Comparison of ENCODE assay signal across 8 cellular contexts in the genomic region with DNA sequence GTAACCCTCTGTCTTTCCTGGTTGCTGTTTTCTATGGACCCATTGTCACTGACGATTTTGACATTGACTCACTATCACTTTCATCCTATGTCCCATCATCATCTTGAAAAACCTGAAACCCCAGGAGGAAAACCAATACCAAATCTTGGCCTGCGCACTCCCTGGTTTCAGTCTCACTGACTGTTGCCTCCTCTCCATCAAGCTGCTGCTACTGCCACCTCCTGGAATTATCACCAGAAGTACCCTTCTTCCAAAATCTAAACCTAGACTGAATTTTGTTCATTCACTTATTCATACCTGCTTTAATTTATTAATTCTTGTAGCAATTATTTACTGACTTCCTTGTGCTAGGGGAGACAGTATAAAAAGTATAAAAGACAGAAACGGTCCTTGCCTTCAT. TPM values are rescaled to one million over a fixed set of nuclear protein-coding genes. Genes with fewer than 3 reads are reported as not detected.
A peak's percentile ranks its signal among the peaks of the same experiment; 100 is the strongest.
DNase-seq lines count a peak whose midpoint lies in the region; ATAC-seq and TF ChIP-seq lines count a peak whose summit lies in the region.

No MANE protein-coding gene starts in this region.

- H3K4me1 ChIP-seq in foreskin keratinocyte: no peaks in the 10 kb centered on the region
- no peaks in the 10 kb centered on the region for H3K4me1 ChIP-seq in upper lobe of right lung
- no peaks in the 10 kb centered on the region for H3K4me1 ChIP-seq in tibial nerve

- H3K27me3 ChIP-seq in foreskin keratinocyte (no peaks in the 10 kb centered on the region), upper lobe of right lung (no peaks in the 10 kb centered on the region), tibial nerve (no peaks in the 10 kb centered on the region)

- no peak for ATAC-seq in foreskin keratinocyte
- ATAC-seq in upper lobe of right lung: peak; percentile 19

- peak; percentile 10 to 35 (median 34) for DNase-seq in stimulated activated CD4-positive, alpha-beta T cell treated with anti-CD3 and anti-CD28 coated beads, Interleukin-12 subunit alpha, Interleukin-12 subunit beta, amount 100 ng/mL, for 48 hours (ENCODE audit: low read depth in 2 of 3, low spot score in 1 of 3)
- DNase-seq in stimulated activated CD4-positive, alpha-beta T cell treated with anti-CD3 and anti-CD28 coated beads, Interleukin-12 subunit alpha, Interleukin-12 subunit beta, amount 100 ng/mL, for 4 hours: no peak
- peak; percentile 66 for DNase-seq in activated CD4-positive, alpha-beta T cell treated with anti-CD3 and anti-CD28 coated beads for 48 hours
- DNase-seq in foreskin keratinocyte: no peak
- no peak for DNase-seq in upper lobe of right lung
- DNase-seq in globus pallidus (ENCODE audit: low spot score): no peak
- no peak for DNase-seq in tibial nerve (ENCODE audit: low spot score in 2 of 2)
- DNase-seq in GM19238 (ENCODE audit: insufficient read length, low spot score): no peak

- no peak overlapping the region for H3K27ac ChIP-seq in foreskin keratinocyte
- H3K27ac ChIP-seq in upper lobe of right lung: no peak overlapping the region
- no peak overlapping the region for H3K27ac ChIP-seq in tibial nerve

- intact Hi-C loops in upper lobe of right lung (cut with DNase I): no loop called here

- TF ChIP-seq CTCF in foreskin keratinocyte (conservative IDR thresholded peaks at IDR 0.05): peak; percentile 31
- peak; percentile 36 for TF ChIP-seq CTCF in upper lobe of right lung (IDR thresholded peaks at IDR 0.05)
- no peak for TF ChIP-seq CTCF in tibial nerve (IDR thresholded peaks at IDR 0.05)

- H3K9me3 ChIP-seq in upper lobe of right lung (no peaks in the 10 kb centered on the region), tibial nerve (no peaks in the 10 kb centered on the region)

- no peak for TF ChIP-seq POLR2A in tibial nerve (IDR thresholded peaks at IDR 0.05)

- 59 to 60% methylated on average over 3 of the region's 3 CpGs for WGBS in tibial nerve, 2 donors

- H3K36me3 ChIP-seq in upper lobe of right lung (no peaks in the 10 kb centered on the region), tibial nerve (no peaks in the 10 kb centered on the region)

- no peak for TF ChIP-seq EP300 in tibial nerve (IDR thresholded peaks at IDR 0.05)

- H3K4me3 ChIP-seq in upper lobe of right lung (no peak overlapping the region), tibial nerve (no peak overlapping the region)

RNA-seq across cellular contexts. Expression of a gene that starts 44.5 kb away (rescaled TPM):
- 17.1 and 19.0 TPM in 2 replicates for total RNA-seq in foreskin keratinocyte
- polyA plus RNA-seq in foreskin keratinocyte: 5.2 and 6.7 TPM in 2 replicates
- 27.4 TPM for total RNA-seq in upper lobe of right lung
- 10 to 100 TPM; 15.3 to 31.2 (median 20.4) TPM for total RNA-seq in tibial nerve

Comparison
In these comparisons a context has a peak if more than half of its experiments do, and no peak if none do; other contexts are left out.
1. DNase-seq: peak in stimulated activated CD4-positive, alpha-beta T cell treated with anti-CD3 and anti-CD28 coated beads, Interleukin-12 subunit alpha, Interleukin-12 subunit beta, amount 100 ng/mL, for 48 hours (3 of 3) and activated CD4-positive, alpha-beta T cell treated with anti-CD3 and anti-CD28 coated beads for 48 hours (single experiment); none in stimulated activated CD4-positive, alpha-beta T cell treated with anti-CD3 and anti-CD28 coated beads, Interleukin-12 subunit alpha, Interleukin-12 subunit beta, amount 100 ng/mL, for 4 hours (single experiment), foreskin keratinocyte (0 of 2), upper lobe of right lung (single experiment), globus pallidus (single experiment), tibial nerve (0 of 2) and GM19238 (single experiment).
2. CTCF ChIP-seq: peak in foreskin keratinocyte (single experiment) and upper lobe of right lung (single experiment); none in tibial nerve (0 of 5).